In genomic region chr4:61628282-61628681, GRCh38 we compare ENCODE assay signal across 31 cellular contexts.
"Had no signal": no experiment of that assay in that cellular context is flagged by ENCODE, and none has a peak within 500 bp of the region (broad histone marks: within the 10 kb centered on the region; RNA-seq: fewer than 3 reads in every experiment).

No MANE protein-coding gene starts in this region.

- H3K27ac ChIP-seq: KMS-11 had no signal

- H3K9ac ChIP-seq: KMS-11 had no signal

- H3K4me2 ChIP-seq: KMS-11 had no signal

- H3K9me3 ChIP-seq: MG63 had no signal

- H3K4me3 ChIP-seq: MG63 had no signal

- H3K36me3 ChIP-seq: MG63 had no signal

- DNase-seq: Karpas-422, Kasumi-1, KG1, MG63, MM.1S, MV-4-11, NCI-H1048, NCI-H1092, NCI-H1092 treated with DMSO at 0.1 percent for 48 hours, NCI-H1105, NCI-H1105 treated with DMSO at 0.1 percent for 48 hours, NCI-H1417 treated with DMSO at 0.1 percent for 48 hours, NCI-H1436, NCI-H1436 treated with DMSO at 0.1 percent for 48 hours, NCI-H1694, NCI-H1694 treated with DMSO at 0.1 percent for 48 hours, NCI-H187, NCI-H187 treated with DMSO at 0.1 percent for 48 hours, NCI-H1930, NCI-H2029, NCI-H2029 treated with DMSO at 0.1 percent for 48 hours, NCI-H2081 treated with DMSO at 0.1 percent for 48 hours, NCI-H2107, NCI-H2171, NCI-H2171 treated with DMSO at 0.1 percent for 48 hours, NCI-H2227 treated with DMSO at 0.1 percent for 48 hours, NCI-H226, NCI-H446, NCI-H446 treated with DMSO at 0.1 percent for 48 hours, NCI-H510A had no signal

- H3K27me3 ChIP-seq: MG63 had no signal
